ENCODE assay signal across 1 cellular context in the genomic region with DNA sequence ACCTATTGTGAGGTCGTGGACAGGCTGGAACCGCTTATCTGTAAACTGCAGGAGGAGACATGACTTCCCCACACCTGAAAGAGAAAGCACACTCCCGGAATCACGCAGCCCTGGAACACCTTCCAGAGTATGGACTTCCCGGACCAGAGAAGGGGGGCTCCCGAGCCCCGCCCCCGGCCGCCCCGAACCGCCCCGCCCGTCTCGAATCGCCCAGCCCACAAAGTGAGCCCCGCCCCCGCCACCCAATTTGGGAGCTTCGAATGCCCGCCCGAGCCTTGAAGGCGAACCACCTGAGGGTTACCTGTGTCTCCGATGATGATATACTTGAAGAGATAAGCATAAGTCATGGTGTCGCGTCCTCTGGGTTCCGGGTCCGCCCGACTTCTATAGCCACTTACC.
TF ChIP-seq lines count a peak whose summit lies in the region.

No MANE protein-coding gene starts in this region.

TF ChIP-seq in HepG2, 621 proteins besides CTCF, POLR2A, EP300 and RAD21 (continued from another document and continues in another):
- peak; percentile 69; the same call in 1 of the 2 replicates for TF ChIP-seq TGIF2 (CRISPR knock-in tag; IDR thresholded peaks at IDR 0.05)
- peak; percentile 10; the same call in 1 of the 2 replicates for TF ChIP-seq SSRP1 (CRISPR knock-in tag; IDR thresholded peaks at IDR 0.05)
- peak; percentile 72; the same call in 1 of the 2 replicates for TF ChIP-seq SIN3A (IDR thresholded peaks at IDR 0.05; ENCODE audit: borderline replicate concordance, low read depth, low read length)
- TF ChIP-seq SATB2 (CRISPR knock-in tag; IDR thresholded peaks at IDR 0.05), result no peak
- no peak for TF ChIP-seq ZNF350 (CRISPR knock-in tag; IDR thresholded peaks at IDR 0.05; ENCODE audit: borderline replicate concordance, low read depth)
- 0 out of 2 replicates have a peak, but pooled peaks have one; percentile 61 for TF ChIP-seq TFE3 (CRISPR knock-in tag; IDR thresholded peaks at IDR 0.05)
- TF ChIP-seq ZSCAN30 (CRISPR knock-in tag; IDR thresholded peaks at IDR 0.05), result no peak
- no peak for TF ChIP-seq MAFG (CRISPR knock-in tag; IDR thresholded peaks at IDR 0.05)
- no peak for TF ChIP-seq IKZF4 (CRISPR knock-in tag; IDR thresholded peaks at IDR 0.05; ENCODE audit: borderline replicate concordance, low read depth, not compliant biosample characterization)
- TF ChIP-seq, protein P1, sequence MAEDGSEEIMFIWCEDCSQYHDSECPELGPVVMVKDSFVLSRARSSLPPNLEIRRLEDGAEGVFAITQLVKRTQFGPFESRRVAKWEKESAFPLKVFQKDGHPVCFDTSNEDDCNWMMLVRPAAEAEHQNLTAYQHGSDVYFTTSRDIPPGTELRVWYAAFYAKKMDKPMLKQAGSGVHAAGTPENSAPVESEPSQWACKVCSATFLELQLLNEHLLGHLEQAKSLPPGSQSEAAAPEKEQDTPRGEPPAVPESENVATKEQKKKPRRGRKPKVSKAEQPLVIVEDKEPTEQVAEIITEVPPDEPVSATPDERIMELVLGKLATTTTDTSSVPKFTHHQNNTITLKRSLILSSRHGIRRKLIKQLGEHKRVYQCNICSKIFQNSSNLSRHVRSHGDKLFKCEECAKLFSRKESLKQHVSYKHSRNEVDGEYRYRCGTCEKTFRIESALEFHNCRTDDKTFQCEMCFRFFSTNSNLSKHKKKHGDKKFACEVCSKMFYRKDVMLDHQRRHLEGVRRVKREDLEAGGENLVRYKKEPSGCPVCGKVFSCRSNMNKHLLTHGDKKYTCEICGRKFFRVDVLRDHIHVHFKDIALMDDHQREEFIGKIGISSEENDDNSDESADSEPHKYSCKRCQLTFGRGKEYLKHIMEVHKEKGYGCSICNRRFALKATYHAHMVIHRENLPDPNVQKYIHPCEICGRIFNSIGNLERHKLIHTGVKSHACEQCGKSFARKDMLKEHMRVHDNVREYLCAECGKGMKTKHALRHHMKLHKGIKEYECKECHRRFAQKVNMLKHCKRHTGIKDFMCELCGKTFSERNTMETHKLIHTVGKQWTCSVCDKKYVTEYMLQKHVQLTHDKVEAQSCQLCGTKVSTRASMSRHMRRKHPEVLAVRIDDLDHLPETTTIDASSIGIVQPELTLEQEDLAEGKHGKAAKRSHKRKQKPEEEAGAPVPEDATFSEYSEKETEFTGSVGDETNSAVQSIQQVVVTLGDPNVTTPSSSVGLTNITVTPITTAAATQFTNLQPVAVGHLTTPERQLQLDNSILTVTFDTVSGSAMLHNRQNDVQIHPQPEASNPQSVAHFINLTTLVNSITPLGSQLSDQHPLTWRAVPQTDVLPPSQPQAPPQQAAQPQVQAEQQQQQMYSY (CRISPR knock-in tag; IDR thresholded peaks at IDR 0.05), result no peak
- peak; percentile 33; the same call in 1 of the 2 replicates for TF ChIP-seq FOXA3 (CRISPR knock-in tag; IDR thresholded peaks at IDR 0.05)
- TF ChIP-seq, protein P2, sequence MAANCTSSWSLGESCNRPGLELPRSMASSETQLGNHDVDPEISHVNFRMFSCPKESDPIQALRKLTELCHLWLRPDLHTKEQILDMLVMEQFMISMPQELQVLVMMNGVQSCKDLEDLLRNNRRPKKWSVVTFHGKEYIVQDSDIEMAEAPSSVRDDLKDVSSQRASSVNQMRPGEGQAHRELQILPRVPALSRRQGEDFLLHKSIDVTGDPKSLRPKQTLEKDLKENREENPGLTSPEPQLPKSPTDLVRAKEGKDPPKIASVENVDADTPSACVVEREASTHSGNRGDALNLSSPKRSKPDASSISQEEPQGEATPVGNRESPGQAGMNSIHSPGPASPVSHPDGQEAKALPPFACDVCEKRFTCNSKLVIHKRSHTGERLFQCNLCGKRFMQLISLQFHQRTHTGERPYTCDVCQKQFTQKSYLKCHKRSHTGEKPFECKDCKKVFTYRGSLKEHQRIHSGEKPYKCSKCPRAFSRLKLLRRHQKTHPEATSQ (CRISPR knock-in tag; IDR thresholded peaks at IDR 0.05; ENCODE audit: borderline replicate concordance), result no peak
- TF ChIP-seq ZNF687 (CRISPR knock-in tag; IDR thresholded peaks at IDR 0.05), result no peak
- 0 out of 2 replicates have a peak, but pooled peaks have one; percentile 37 for TF ChIP-seq ZNF580 (CRISPR knock-in tag; IDR thresholded peaks at IDR 0.05; ENCODE audit: borderline replicate concordance, low read depth)
- no peak for TF ChIP-seq ZNF678 (CRISPR knock-in tag; IDR thresholded peaks at IDR 0.05)
- 0 out of 2 replicates have a peak, but pooled peaks have one; percentile 59 for TF ChIP-seq ZNF816 (CRISPR knock-in tag; IDR thresholded peaks at IDR 0.05; ENCODE audit: borderline replicate concordance)
- no peak for TF ChIP-seq ZNF362 (CRISPR knock-in tag; IDR thresholded peaks at IDR 0.05; ENCODE audit: borderline replicate concordance)
- TF ChIP-seq ZNF709 (CRISPR knock-in tag; IDR thresholded peaks at IDR 0.05), result peak; percentile 24; the same call in 1 of the 2 replicates
- TF ChIP-seq, protein P3, sequence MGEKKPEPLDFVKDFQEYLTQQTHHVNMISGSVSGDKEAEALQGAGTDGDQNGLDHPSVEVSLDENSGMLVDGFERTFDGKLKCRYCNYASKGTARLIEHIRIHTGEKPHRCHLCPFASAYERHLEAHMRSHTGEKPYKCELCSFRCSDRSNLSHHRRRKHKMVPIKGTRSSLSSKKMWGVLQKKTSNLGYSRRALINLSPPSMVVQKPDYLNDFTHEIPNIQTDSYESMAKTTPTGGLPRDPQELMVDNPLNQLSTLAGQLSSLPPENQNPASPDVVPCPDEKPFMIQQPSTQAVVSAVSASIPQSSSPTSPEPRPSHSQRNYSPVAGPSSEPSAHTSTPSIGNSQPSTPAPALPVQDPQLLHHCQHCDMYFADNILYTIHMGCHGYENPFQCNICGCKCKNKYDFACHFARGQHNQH (CRISPR knock-in tag; IDR thresholded peaks at IDR 0.05), result no peak
- TF ChIP-seq, protein P4, sequence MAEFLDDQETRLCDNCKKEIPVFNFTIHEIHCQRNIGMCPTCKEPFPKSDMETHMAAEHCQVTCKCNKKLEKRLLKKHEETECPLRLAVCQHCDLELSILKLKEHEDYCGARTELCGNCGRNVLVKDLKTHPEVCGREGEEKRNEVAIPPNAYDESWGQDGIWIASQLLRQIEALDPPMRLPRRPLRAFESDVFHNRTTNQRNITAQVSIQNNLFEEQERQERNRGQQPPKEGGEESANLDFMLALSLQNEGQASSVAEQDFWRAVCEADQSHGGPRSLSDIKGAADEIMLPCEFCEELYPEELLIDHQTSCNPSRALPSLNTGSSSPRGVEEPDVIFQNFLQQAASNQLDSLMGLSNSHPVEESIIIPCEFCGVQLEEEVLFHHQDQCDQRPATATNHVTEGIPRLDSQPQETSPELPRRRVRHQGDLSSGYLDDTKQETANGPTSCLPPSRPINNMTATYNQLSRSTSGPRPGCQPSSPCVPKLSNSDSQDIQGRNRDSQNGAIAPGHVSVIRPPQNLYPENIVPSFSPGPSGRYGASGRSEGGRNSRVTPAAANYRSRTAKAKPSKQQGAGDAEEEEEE (CRISPR knock-in tag; IDR thresholded peaks at IDR 0.05; ENCODE audit: borderline replicate concordance), result no peak
- TF ChIP-seq RARG (CRISPR knock-in tag; IDR thresholded peaks at IDR 0.05; ENCODE audit: low read depth), result no peak
- no peak for TF ChIP-seq HCFC1 (IDR thresholded peaks at IDR 0.05; ENCODE audit: low read depth, low read length)
- no peak for TF ChIP-seq HES4 (CRISPR knock-in tag; IDR thresholded peaks at IDR 0.05; ENCODE audit: borderline replicate concordance)
- no peak for TF ChIP-seq MLXIP (CRISPR knock-in tag; IDR thresholded peaks at IDR 0.05; ENCODE audit: borderline replicate concordance)
- TF ChIP-seq, protein P5, sequence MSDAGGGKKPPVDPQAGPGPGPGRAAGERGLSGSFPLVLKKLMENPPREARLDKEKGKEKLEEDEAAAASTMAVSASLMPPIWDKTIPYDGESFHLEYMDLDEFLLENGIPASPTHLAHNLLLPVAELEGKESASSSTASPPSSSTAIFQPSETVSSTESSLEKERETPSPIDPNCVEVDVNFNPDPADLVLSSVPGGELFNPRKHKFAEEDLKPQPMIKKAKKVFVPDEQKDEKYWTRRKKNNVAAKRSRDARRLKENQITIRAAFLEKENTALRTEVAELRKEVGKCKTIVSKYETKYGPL (CRISPR knock-in tag; IDR thresholded peaks at IDR 0.05), result no peak
- peak; percentile 43; the same call in 1 of the 2 replicates for TF ChIP-seq RARA (CRISPR knock-in tag; IDR thresholded peaks at IDR 0.05)
- no peak for TF ChIP-seq STAG1 (CRISPR knock-in tag; IDR thresholded peaks at IDR 0.05)
- no peak for TF ChIP-seq ZC3H13 (CRISPR knock-in tag; IDR thresholded peaks at IDR 0.05)
- no peak for TF ChIP-seq ZNF382 (CRISPR knock-in tag; IDR thresholded peaks at IDR 0.05; ENCODE audit: borderline replicate concordance)
- TF ChIP-seq SIX4 (CRISPR knock-in tag; IDR thresholded peaks at IDR 0.05), result no peak; the same call in 1 of the 2 replicates
- no peak for TF ChIP-seq ZFP36L2 (CRISPR knock-in tag; IDR thresholded peaks at IDR 0.05)
- peak; percentile 48 for TF ChIP-seq TEAD3 (CRISPR knock-in tag; optimal IDR thresholded peaks at IDR 0.05; ENCODE audit: borderline replicate concordance)
- 0 out of 2 replicates have a peak, but pooled peaks have one; percentile 86 for TF ChIP-seq EHMT2 (IDR thresholded peaks at IDR 0.05; ENCODE audit: borderline replicate concordance, low read depth, low read length)
